In the genomic region with DNA sequence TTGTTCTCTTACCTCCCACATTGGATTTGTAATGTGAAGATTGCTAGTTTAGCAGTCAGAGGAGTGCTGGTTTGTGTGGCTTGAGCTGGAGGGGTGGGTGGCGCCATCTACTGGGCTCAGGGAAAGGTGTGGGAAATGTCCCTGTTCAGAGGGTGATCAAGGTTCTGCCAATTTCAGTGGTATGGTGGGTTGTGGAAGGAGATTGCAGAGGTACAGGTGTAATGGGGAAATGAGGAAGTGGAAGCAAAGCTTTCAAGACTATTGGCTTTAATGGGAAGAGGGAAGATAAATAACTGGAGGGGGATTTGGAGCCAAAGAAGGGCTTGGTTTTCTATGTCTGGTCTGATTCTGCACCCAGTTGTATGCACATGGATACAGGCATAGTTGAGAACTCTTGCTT, we compare ENCODE assay signal across 8 cellular contexts.
A peak's percentile ranks its signal among the peaks of the same experiment; 100 is the strongest.
DNase-seq lines count a peak whose midpoint lies in the region; ATAC-seq and TF ChIP-seq lines count a peak whose summit lies in the region.

No MANE protein-coding gene starts in this region.

- CTCF ChIA-PET in HCT116 (lab: Charles Lee), result interaction anchor here (0.6 to 2.6 kb wide), 10 partner anchors 8 to 501 kb away, joined by 3 to 13 read pairs (median 4); no protein-coding TSS in a partner anchor

- WGBS in lung, 2 donors, result 4 to 14% methylated on average over 1 of the region's 1 CpG

- no peak for TF ChIP-seq POLR2A in HCT116 (IDR thresholded peaks at IDR 0.05; ENCODE audit: borderline replicate concordance, extremely low read depth, insufficient read depth, insufficient read length)

- H3K9me3 ChIP-seq in HCT116 (ENCODE audit: control insufficient read depth in 1 of 2, insufficient read depth in 1 of 2, low read depth in 1 of 2, low read length in 2 of 2), result no peaks in the 10 kb centered on the region
- peaks cover 0 to 2% of the 10 kb centered on the region in 2 donors for H3K9me3 ChIP-seq in lung (ENCODE audit: control insufficient read depth in 2 of 2, insufficient read depth in 1 of 2, low read length in 1 of 2)

- H3K9ac ChIP-seq in HCT116 (ENCODE audit: low read length), result no peak overlapping the region

- H3K9me2 ChIP-seq in HCT116 (ENCODE audit: insufficient read depth), result no peaks in the 10 kb centered on the region

- no peak overlapping the region for H3K27ac ChIP-seq in HCT116 (ENCODE audit: low read depth, low read length)
- no peak overlapping the region for H3K27ac ChIP-seq in lung (ENCODE audit: low read depth in 1 of 2, low read length in 1 of 2)

- H3K4me1 ChIP-seq in HCT116 (ENCODE audit: control insufficient read depth in 1 of 2, insufficient read depth in 2 of 2, low read length in 2 of 2), result no peaks in the 10 kb centered on the region
- no peaks in the 10 kb centered on the region for H3K4me1 ChIP-seq in lung (ENCODE audit: control insufficient read depth in 2 of 2, insufficient read depth in 2 of 2, low read length in 2 of 2)

- no peak overlapping the region for H3K4me3 Mint-ChIP-seq in stimulated activated memory B cell treated with anti-CD40 and anti-IgM and Interleukin-4, amounts not matched to agents 10 μg/mL and 1 μg/mL and 100 μg/mL, for 72 hours

- no peaks in the 10 kb centered on the region for H4K20me1 ChIP-seq in HCT116 (ENCODE audit: insufficient read depth)

- no peaks in the 10 kb centered on the region for H3K36me3 ChIP-seq in GM06990 (ENCODE audit: control insufficient read depth, insufficient read depth, low read length)
- H3K36me3 ChIP-seq in HCT116 (ENCODE audit: control insufficient read depth in 1 of 2, insufficient read depth in 2 of 2, low read length in 2 of 2), result peaks cover 18 to 20% of the 10 kb centered on the region in 2 experiments
- peaks cover 22 to 26% of the 10 kb centered on the region in 2 donors for H3K36me3 ChIP-seq in lung (ENCODE audit: control insufficient read depth in 2 of 2, insufficient read depth in 2 of 2, low read length in 2 of 2)

- H3K4me3 ChIP-seq in GM06990 (replicated peaks; ENCODE audit: low read depth, low read length), result no peak overlapping the region
- no peak overlapping the region for H3K4me3 ChIP-seq in HCT116 (replicated peaks in 1 of 2; ENCODE audit: low read depth in 1 of 2, low read length in 2 of 2)
- no peak overlapping the region for H3K4me3 ChIP-seq in WI38 (ENCODE audit: low read depth, low read length)
- H3K4me3 ChIP-seq in lung, result no peak overlapping the region

- no peaks in the 10 kb centered on the region for H3K4me1 Mint-ChIP-seq in stimulated activated memory B cell treated with anti-CD40 and anti-IgM and Interleukin-4, amounts not matched to agents 10 μg/mL and 1 μg/mL and 100 μg/mL, for 72 hours

- BruUV-seq in HCT116 (replicated peaks; lab: Mats Ljungman, UMichigan), result no TSS peak

- TF ChIP-seq RAD21 in HCT116 (IDR thresholded peaks at IDR 0.05; ENCODE audit: low read depth), result peak; percentile 85

- RAD21 ChIA-PET in HCT116 (lab: Charles Lee; ENCODE audit: low non-redundant PET in 1 of 2, low total read pairs in 2 of 2, uncharacterized antibody in 2 of 2, unreplicated experiment in 2 of 2), result interaction anchor here (0.7 to 1.2 kb wide), 2 partner anchors 91 to 480 kb away, joined by 3 to 5 read pairs; no protein-coding TSS in a partner anchor

- ATAC-seq in HCT116 (peak; percentile 94), lung (ENCODE audit: insufficient read depth, low FRiP score) (peak; percentile 74), GM19324 (IDR thresholded peaks at IDR 0.05; ENCODE audit: low FRiP score, unreplicated experiment) (no peak)
- peak; percentile 45 for ATAC-seq in stimulated activated memory B cell treated with anti-CD40 and anti-IgM and Interleukin-4, amounts not matched to agents 10 μg/mL and 1 μg/mL and 100 μg/mL, for 72 hours

- TF ChIP-seq CTCF in GM06990 (IDR thresholded peaks at IDR 0.05; ENCODE audit: insufficient read depth, low read length, poor library complexity, severe bottlenecking) (peak; percentile 91), HCT116 (IDR thresholded peaks at IDR 0.05 in 2 of 3, conservative IDR thresholded peaks at IDR 0.05 in 1 of 3; ENCODE audit: borderline replicate concordance in 1 of 3, insufficient read depth in 1 of 3, low read depth in 2 of 3, low read length in 2 of 3) (peak; percentile 63 to 97 (median 90); a peak in 5 of 6 replicates), WI38 (IDR thresholded peaks at IDR 0.05; ENCODE audit: low read depth, low read length) (peak; percentile 69), lung (IDR thresholded peaks at IDR 0.05; ENCODE audit: control extremely low read depth, extremely low read depth) (peak; percentile 41)

- H3K27me3 ChIP-seq in GM06990 (replicated peaks; ENCODE audit: control insufficient read depth, insufficient read depth, low read length) (no peaks in the 10 kb centered on the region; the same call in none of the 2 replicates), HCT116 (ENCODE audit: insufficient read depth, low read length) (no peaks in the 10 kb centered on the region), lung (ENCODE audit: control insufficient read depth, insufficient read depth) (no peaks in the 10 kb centered on the region)

- POLR2A ChIA-PET in HCT116 (lab: Charles Lee), result no interaction called here

- no peak overlapping the region for H3K27ac Mint-ChIP-seq in stimulated activated memory B cell treated with anti-CD40 and anti-IgM and Interleukin-4, amounts not matched to agents 10 μg/mL and 1 μg/mL and 100 μg/mL, for 72 hours

- intact Hi-C loops in HCT116 (cut with micrococcal nuclease), result loop anchor here (1.0 to 10.0 kb wide), 4 partner anchors 77 to 717 kb away; no protein-coding TSS in a partner anchor

- no peaks in the 10 kb centered on the region for H3K79me2 ChIP-seq in HCT116 (ENCODE audit: insufficient read depth, low read length)

- no peak overlapping the region for H3K4me2 ChIP-seq in HCT116 (ENCODE audit: low read length)

- DNase-seq in GM06990 (ENCODE audit: extremely low read depth, insufficient read length) (no peak), HCT116 (ENCODE audit: low read depth, low spot score) (peak; percentile 22), NCI-H2081 (lab: John Stamatoyannopoulos, UW) (peak; percentile 51 to 61), dermis microvascular lymphatic vessel endothelial cell (ENCODE audit: low read depth in 2 of 2) (peak; percentile 31 to 67), lung (ENCODE audit: low spot score) (peak; percentile 41)

- H2AFZ ChIP-seq in HCT116 (ENCODE audit: low read depth, low read length, poor library complexity, severe bottlenecking), result no peak overlapping the region

- no peaks in the 10 kb centered on the region for H3K9me3 Mint-ChIP-seq in stimulated activated memory B cell treated with anti-CD40 and anti-IgM and Interleukin-4, amounts not matched to agents 10 μg/mL and 1 μg/mL and 100 μg/mL, for 72 hours

- H3K36me3 Mint-ChIP-seq in stimulated activated memory B cell treated with anti-CD40 and anti-IgM and Interleukin-4, amounts not matched to agents 10 μg/mL and 1 μg/mL and 100 μg/mL, for 72 hours, result no peaks in the 10 kb centered on the region

- H3K27me3 Mint-ChIP-seq in stimulated activated memory B cell treated with anti-CD40 and anti-IgM and Interleukin-4, amounts not matched to agents 10 μg/mL and 1 μg/mL and 100 μg/mL, for 72 hours, result peaks cover 53% of the 10 kb centered on the region

TF ChIP-seq in HCT116, 20 proteins besides CTCF, POLR2A, EP300 and RAD21:
- TF ChIP-seq YY1 (IDR thresholded peaks at IDR 0.05; ENCODE audit: extremely low read depth, insufficient replicate concordance, low read depth, low read length) (no peak), SP1 (IDR thresholded peaks at IDR 0.05; ENCODE audit: low read depth) (no peak), ZFX (IDR thresholded peaks at IDR 0.05) (no peak)

Comparison
In these comparisons a context has a peak if more than half of its experiments do, and no peak if none do; other contexts are left out.
1. CTCF ChIP-seq: peak in every context shown above with its lines; median percentile 91 in GM06990; 90 in HCT116; 69 in WI38; 41 in lung.